In genomic region chrX:153319295-153319694, GRCh38 we compare ENCODE assay signal across 17 cellular contexts. TPM values are rescaled to one million over a fixed set of nuclear protein-coding genes. Genes with fewer than 3 reads are reported as not detected.
"Had no signal": no experiment of that assay in that cellular context is flagged by ENCODE, and none has a peak within 500 bp of the region (broad histone marks: within the 10 kb centered on the region; RNA-seq: fewer than 3 reads in every experiment).

No MANE protein-coding gene starts in this region.

- H3K4me1 ChIP-seq: ascending aorta, colonic mucosa had no signal

- H3K9me3 ChIP-seq: ascending aorta, colonic mucosa had no signal

- H3K36me3 Mint-ChIP-seq: activated naive CD4-positive, alpha-beta T cell treated with anti-CD3 and anti-CD28 coated beads, Interleukin-2, amount 50 U/mL, for 24 hours had no signal

- H3K27me3 ChIP-seq: ascending aorta, colonic mucosa had no signal

- H3K4me3 Mint-ChIP-seq: activated naive CD4-positive, alpha-beta T cell treated with anti-CD3 and anti-CD28 coated beads, Interleukin-2, amount 50 U/mL, for 24 hours; central memory CD8-positive, alpha-beta T cell; nephron progenitor cell had no signal

- DNase-seq: activated CD4-positive, alpha-beta T cell treated with anti-CD3 and anti-CD28 coated beads, Interleukin-2, amount 50 U/mL, for 4 hours; activated gamma-delta T cell; colonic mucosa; erythroblast; foreskin melanocyte; hypothalamus; nephron progenitor cell; nucleus accumbens; retina; stimulated activated CD8-positive, alpha-beta memory T cell treated with anti-CD3 and anti-CD28 coated beads, Interleukin-4, amount 100 ng/mL, for 48 hours; stimulated activated naive CD4-positive, alpha-beta T cell had no signal

- H3K4me3 ChIP-seq: ascending aorta, colonic mucosa, lung had no signal

- H3K4me1 Mint-ChIP-seq: central memory CD8-positive, alpha-beta T cell had no signal

- H3K27me3 Mint-ChIP-seq: activated naive CD4-positive, alpha-beta T cell treated with anti-CD3 and anti-CD28 coated beads, Interleukin-2, amount 50 U/mL, for 24 hours had no signal

- H3K9me3 Mint-ChIP-seq: activated naive CD4-positive, alpha-beta T cell treated with anti-CD3 and anti-CD28 coated beads, Interleukin-2, amount 50 U/mL, for 24 hours; central memory CD8-positive, alpha-beta T cell had no signal

- H3K27ac Mint-ChIP-seq: activated naive CD4-positive, alpha-beta T cell treated with anti-CD3 and anti-CD28 coated beads, Interleukin-2, amount 50 U/mL, for 24 hours; nephron progenitor cell had no signal

- H3K36me3 ChIP-seq: ascending aorta, colonic mucosa had no signal

- H3K27ac ChIP-seq: ascending aorta, colonic mucosa had no signal

RNA-seq across cellular contexts. Expression of gene PNMA6F, which starts 2.3 kb away (rescaled TPM):
- total RNA-seq: activated CD8-positive, alpha-beta memory T cell treated with anti-CD3 and anti-CD28 coated beads for 36 hours; ascending aorta; colonic mucosa; lung; ureter had no signal
